2 cellular contexts compared by ENCODE assay signal in the genomic region with DNA sequence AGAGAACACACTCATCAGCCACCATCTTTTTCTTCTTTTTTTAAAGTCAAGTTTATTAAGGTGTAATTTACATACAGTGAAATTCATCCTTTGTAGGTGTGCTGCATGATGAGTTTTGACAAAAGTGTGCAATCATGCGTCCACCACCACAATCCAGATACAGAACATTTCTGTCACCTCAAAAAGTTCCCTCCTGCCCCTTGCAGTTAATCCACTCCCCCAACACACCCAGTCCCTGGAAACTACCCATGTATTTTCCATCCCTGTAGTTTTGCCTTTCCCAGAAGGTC.
A peak's percentile ranks its signal among the peaks of the same experiment; 100 is the strongest.
TF ChIP-seq lines count a peak whose summit lies in the region.

No MANE protein-coding gene starts in this region.

TF ChIP-seq in GM12891, 5 proteins besides CTCF, POLR2A, EP300 and RAD21:
- TF ChIP-seq POU2F2 (IDR thresholded peaks at IDR 0.05; ENCODE audit: low read depth, low read length) (no peak), PAX5 (IDR thresholded peaks at IDR 0.05; ENCODE audit: insufficient read depth, low read length, severe bottlenecking) (peak; percentile 42)

TF ChIP-seq in GM12878, 131 proteins besides CTCF, POLR2A, EP300 and RAD21:
- TF ChIP-seq BHLHE40 (IDR thresholded peaks at IDR 0.05; ENCODE audit: borderline replicate concordance in 1 of 2, low read depth in 2 of 2, low read length in 1 of 2) (0 out of 4 replicates have a peak, but pooled peaks of 1 of the 2 experiments have one; percentile 4), RUNX3 (IDR thresholded peaks at IDR 0.05; ENCODE audit: low read length) (peak; percentile 67), EED (IDR thresholded peaks at IDR 0.05; ENCODE audit: low read depth) (0 out of 2 replicates have a peak, but pooled peaks have one; percentile 19), ZNF24 (IDR thresholded peaks at IDR 0.05) (no peak)
